Comparison of ENCODE assay signal across 14 cellular contexts in the genomic region with DNA sequence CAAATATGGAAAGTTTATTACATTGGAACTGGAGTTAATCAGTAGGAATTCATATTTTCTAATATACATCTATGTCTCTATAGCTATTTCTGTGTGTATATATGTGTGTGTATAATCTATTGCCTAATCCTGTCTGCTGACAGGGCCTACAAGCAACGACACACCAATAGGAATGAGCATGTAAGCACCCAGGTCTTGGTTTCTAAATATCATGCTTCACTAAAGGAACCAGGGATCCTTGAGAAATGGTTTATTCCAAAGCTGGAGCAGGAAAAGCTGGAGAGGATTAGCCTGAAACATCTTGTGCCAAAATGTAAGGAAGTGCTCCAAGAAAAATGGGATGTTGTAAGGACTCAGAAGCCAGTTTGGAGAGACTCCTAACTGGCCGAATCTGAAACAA. TPM values are rescaled to one million over a fixed set of nuclear protein-coding genes. Genes with fewer than 3 reads are reported as not detected.
DNase-seq lines count a peak whose midpoint lies in the region; ATAC-seq and TF ChIP-seq lines count a peak whose summit lies in the region.
"Had no signal": no experiment of that assay in that cellular context is flagged by ENCODE, and none has a peak within 500 bp of the region (broad histone marks: within the 10 kb centered on the region; RNA-seq: fewer than 3 reads in every experiment).

No MANE protein-coding gene starts in this region.

- H3K27ac Mint-ChIP-seq in brain: peak overlapping the region in 4 of 5 experiments; percentile 43 to 92 (median 78)

- H3K9me3 ChIP-seq in MG63 (0 out of 2 replicates have a peak, but pooled peaks cover 3% of the 10 kb centered on the region), suprapubic skin (no peaks in the 10 kb centered on the region)

- intact Hi-C loops in left ventricle myocardium superior (cut with micrococcal nuclease): no loop called here

- TF ChIP-seq CTCF in brain (conservative IDR thresholded peaks at IDR 0.05): no peak
- no peak for TF ChIP-seq CTCF in suprapubic skin (IDR thresholded peaks at IDR 0.05)

- H3K4me3 ChIP-seq in MG63 (no peak overlapping the region), suprapubic skin (no peak overlapping the region)

- H3K9me3 Mint-ChIP-seq in brain: peaks cover 0 to 11% (median 9%) of the 10 kb centered on the region in 5 experiments

- peak overlapping the region; percentile 96 for H3K27ac ChIP-seq in suprapubic skin
- H3K27ac ChIP-seq: WERI-Rb-1 had no signal

- peaks cover 2% of the 10 kb centered on the region for H3K27me3 Mint-ChIP-seq in brain

- H3K36me3 ChIP-seq in MG63 (no peaks in the 10 kb centered on the region), suprapubic skin (no peaks in the 10 kb centered on the region)
- H3K36me3 ChIP-seq: WERI-Rb-1 had no signal

- DNase-seq in MG63 (peak; percentile 10), left ventricle myocardium superior (no peak), suprapubic skin (ENCODE audit: low spot score in 2 of 2) (peak in 1 of 2 donors; percentile 1), 8988T (no peak)
- DNase-seq: activated T-cell treated with anti-CD3 and anti-CD28 coated beads, Interleukin-2, amount 50 U/mL, for 1 hour; anterior cingulate cortex; NCI-H1417; NCI-H510A treated with DMSO at 0.1 percent for 48 hours; SHP77; substantia nigra; WERI-Rb-1 had no signal

- H3K27me3 ChIP-seq in MG63 (no peaks in the 10 kb centered on the region), suprapubic skin (no peaks in the 10 kb centered on the region)

- no peaks in the 10 kb centered on the region for H3K36me3 Mint-ChIP-seq in brain

- no peak overlapping the region for H3K4me3 Mint-ChIP-seq in brain

- TF ChIP-seq POLR2A in suprapubic skin (IDR thresholded peaks at IDR 0.05): no peak

- TF ChIP-seq EP300 in suprapubic skin (IDR thresholded peaks at IDR 0.05): no peak

- H3K4me1 ChIP-seq in suprapubic skin: peaks cover 82% of the 10 kb centered on the region

- peaks cover 34% of the 10 kb centered on the region for H3K4me1 Mint-ChIP-seq in brain

- 17% methylated on average over 2 of the region's 2 CpGs for whole genome bisulfite sequencing in suprapubic skin

- ATAC-seq in left ventricle myocardium superior (peak; percentile 15), GM21367 (IDR thresholded peaks at IDR 0.05; ENCODE audit: unreplicated experiment) (no peak), HG03520 (IDR thresholded peaks at IDR 0.05; ENCODE audit: unreplicated experiment) (no peak)

RNA-seq across cellular contexts. Expression of a gene that starts 29.3 kb away (rescaled TPM):
- 90.5 and 117 TPM in 2 replicates for total RNA-seq in MG63 (2014; rRNA removed; shearing (Covaris generic); ENCODE audit: low replicate concordance)
- polyA plus RNA-seq in brain (ENCODE audit: insufficient read depth, low read depth, low replicate concordance): 30.6 TPM
- total RNA-seq in left ventricle myocardium superior (249 TPM), suprapubic skin (100 to 1,000 TPM; 448 to 713 (median 594) TPM)

RNA-seq across cellular contexts. Expression of a gene that starts 48.3 kb away (rescaled TPM):
- total RNA-seq in MG63 (2014; rRNA removed; shearing (Covaris generic); ENCODE audit: low replicate concordance): 14.8 and 15.0 TPM in 2 replicates
- polyA plus RNA-seq in brain (ENCODE audit: insufficient read depth, low read depth, low replicate concordance): 91.1 TPM
- total RNA-seq in left ventricle myocardium superior (58.1 TPM), suprapubic skin (10 to 100 TPM; 40.3 to 95.5 (median 59.7) TPM)
